30 cellular contexts compared by ENCODE assay signal in genomic region chr4:27518876-27519275, GRCh38.
"Had no signal": no experiment of that assay in that cellular context is flagged by ENCODE, and none has a peak within 500 bp of the region (broad histone marks: within the 10 kb centered on the region; RNA-seq: fewer than 3 reads in every experiment).

No MANE protein-coding gene starts in this region.

- H3K27me3 Mint-ChIP-seq: activated B cell treated with CpG ODN at 0.5 μM for 24 hours; activated CD4-positive, alpha-beta memory T cell treated with anti-CD3 and anti-CD28 coated beads, Interleukin-2, amount 10 ng/mL, durations not matched to agents 7 days and 5 days; activated CD4-positive, alpha-beta T cell treated with anti-CD3 and anti-CD28 coated beads, Interleukin-2, amount 10 ng/mL, durations not matched to agents 7 days and 5 days; activated CD8-positive, alpha-beta memory T cell treated with anti-CD3 and anti-CD28 coated beads, Interleukin-2, amount 10 ng/mL, durations not matched to agents 7 days and 5 days; activated naive CD8-positive, alpha-beta T cell treated with anti-CD3 and anti-CD28 coated beads for 36 hours; activated T-cell treated with anti-CD3 and anti-CD28 coated beads, Interleukin-2, amount 50 U/mL, for 24 hours had no signal

- DNase-seq: activated B cell treated with CpG ODN at 0.5 μM for 24 hours; activated CD4-positive, alpha-beta memory T cell treated with anti-CD3 and anti-CD28 coated beads, Interleukin-2, amount 10 ng/mL, durations not matched to agents 7 days and 5 days; activated CD4-positive, alpha-beta T cell treated with anti-CD3 and anti-CD28 coated beads for 48 hours; activated CD4-positive, alpha-beta T cell treated with anti-CD3 and anti-CD28 coated beads, Interleukin-2, amount 10 ng/mL, durations not matched to agents 7 days and 5 days; activated CD4-positive, alpha-beta T cell treated with anti-CD3 and anti-CD28 coated beads, Interleukin-2, amount 50 U/mL, for 48 hours; activated CD4-positive, CD25-positive, alpha-beta regulatory T cell treated with anti-CD3 and anti-CD28 coated beads, Interleukin-2, amount 50 U/mL, for 72 hours; activated CD8-positive, alpha-beta memory T cell treated with anti-CD3 and anti-CD28 coated beads for 24 hours; activated CD8-positive, alpha-beta memory T cell treated with anti-CD3 and anti-CD28 coated beads, Interleukin-2, amount 10 ng/mL, durations not matched to agents 7 days and 5 days; activated CD8-positive, alpha-beta memory T cell treated with anti-CD3 and anti-CD28 coated beads, Interleukin-2, amount 50 U/mL, for 48 hours; activated CD8-positive, alpha-beta T cell treated with anti-CD3 and anti-CD28 coated beads, Interleukin-2, amount 10 ng/mL, durations not matched to agents 7 days and 5 days; activated effector memory CD4-positive, alpha-beta T cell treated with Interleukin-2 at 50 U/mL for 16 hours; activated gamma-delta T cell; activated naive CD4-positive, alpha-beta T cell treated with anti-CD3 and anti-CD28 coated beads, Interleukin-2, amount 50 U/mL, for 16 hours; activated naive CD4-positive, alpha-beta T cell treated with Interleukin-2 at 50 U/mL for 16 hours; activated naive CD8-positive, alpha-beta T cell treated with anti-CD3 and anti-CD28 coated beads for 36 hours; activated T-cell treated with anti-CD3 and anti-CD28 coated beads, Interleukin-2, amount 50 U/mL, for 24 hours; activated T-cell treated with anti-CD3 and anti-CD28 coated beads, Interleukin-2, amount 50 U/mL, for 48 hours; adrenal gland; amniotic stem cell; aorta; body of pancreas; brain microvascular endothelial cell; central memory CD4-positive, alpha-beta T cell; T-helper 1 cell; T-helper 2 cell; T-helper 9 cell had no signal

- H3K4me3 Mint-ChIP-seq: activated B cell treated with CpG ODN at 0.5 μM for 24 hours; activated CD4-positive, alpha-beta memory T cell treated with anti-CD3 and anti-CD28 coated beads, Interleukin-2, amount 10 ng/mL, durations not matched to agents 7 days and 5 days; activated CD4-positive, alpha-beta T cell treated with anti-CD3 and anti-CD28 coated beads, Interleukin-2, amount 10 ng/mL, durations not matched to agents 7 days and 5 days; activated CD8-positive, alpha-beta memory T cell treated with anti-CD3 and anti-CD28 coated beads, Interleukin-2, amount 10 ng/mL, durations not matched to agents 7 days and 5 days; activated CD8-positive, alpha-beta T cell treated with anti-CD3 and anti-CD28 coated beads, Interleukin-2, amount 10 ng/mL, durations not matched to agents 7 days and 5 days; activated naive CD8-positive, alpha-beta T cell treated with anti-CD3 and anti-CD28 coated beads for 36 hours; activated T-cell treated with anti-CD3 and anti-CD28 coated beads, Interleukin-2, amount 50 U/mL, for 24 hours; T-helper 1 cell treated with Interleukin-12 subunit alpha and Interleukin-12 subunit beta and Interleukin-4 antibody, amounts not matched to agents 30 μg/mL and 1 μg/mL, for 36 hours; T-helper 2 cell treated with Interferon-gamma antibody and Interleukin-4, amounts not matched to agents 5 μg/mL and 100 μg/mL, for 36 hours had no signal

- ATAC-seq: activated CD8-positive, alpha-beta memory T cell treated with anti-CD3 and anti-CD28 coated beads, Interleukin-2, amount 10 ng/mL, durations not matched to agents 7 days and 5 days; activated CD8-positive, alpha-beta T cell treated with anti-CD3 and anti-CD28 coated beads, Interleukin-2, amount 10 ng/mL, durations not matched to agents 7 days and 5 days; activated naive CD4-positive, alpha-beta T cell treated with anti-CD3 and anti-CD28 coated beads, Interleukin-2, amount 50 U/mL, for 72 hours; body of pancreas had no signal

- H3K27ac Mint-ChIP-seq: activated B cell treated with CpG ODN at 0.5 μM for 24 hours; activated CD4-positive, alpha-beta memory T cell treated with anti-CD3 and anti-CD28 coated beads, Interleukin-2, amount 10 ng/mL, durations not matched to agents 7 days and 5 days; activated CD4-positive, alpha-beta T cell treated with anti-CD3 and anti-CD28 coated beads, Interleukin-2, amount 10 ng/mL, durations not matched to agents 7 days and 5 days; activated CD8-positive, alpha-beta memory T cell treated with anti-CD3 and anti-CD28 coated beads, Interleukin-2, amount 10 ng/mL, durations not matched to agents 7 days and 5 days; activated CD8-positive, alpha-beta T cell treated with anti-CD3 and anti-CD28 coated beads, Interleukin-2, amount 10 ng/mL, durations not matched to agents 7 days and 5 days; activated naive CD4-positive, alpha-beta T cell treated with anti-CD3 and anti-CD28 coated beads, Interleukin-2, amount 50 U/mL, for 72 hours; activated naive CD8-positive, alpha-beta T cell treated with anti-CD3 and anti-CD28 coated beads for 36 hours; activated T-cell treated with anti-CD3 and anti-CD28 coated beads, Interleukin-2, amount 50 U/mL, for 24 hours; activated T-helper 2 cell treated with anti-CD3 and anti-CD28 coated beads, Interferon-gamma antibody, Interleukin-2, Interleukin-4, amounts not matched to agents 10 μg/mL and 5 μg/mL and 100 μg/mL, durations not matched to agents 14 hours and 24 hours and 36 hours; T-helper 1 cell treated with Interleukin-12 subunit alpha and Interleukin-12 subunit beta and Interleukin-4 antibody, amounts not matched to agents 30 μg/mL and 1 μg/mL, for 36 hours; T-helper 2 cell treated with Interferon-gamma antibody and Interleukin-4, amounts not matched to agents 5 μg/mL and 100 μg/mL, for 36 hours had no signal

- H3K4me1 Mint-ChIP-seq: activated B cell treated with CpG ODN at 0.5 μM for 24 hours; activated CD4-positive, alpha-beta memory T cell treated with anti-CD3 and anti-CD28 coated beads, Interleukin-2, amount 10 ng/mL, durations not matched to agents 7 days and 5 days; activated CD4-positive, alpha-beta T cell treated with anti-CD3 and anti-CD28 coated beads, Interleukin-2, amount 10 ng/mL, durations not matched to agents 7 days and 5 days; activated CD8-positive, alpha-beta memory T cell treated with anti-CD3 and anti-CD28 coated beads, Interleukin-2, amount 10 ng/mL, durations not matched to agents 7 days and 5 days; activated naive CD8-positive, alpha-beta T cell treated with anti-CD3 and anti-CD28 coated beads for 36 hours had no signal

- H3K36me3 Mint-ChIP-seq: activated CD8-positive, alpha-beta memory T cell treated with anti-CD3 and anti-CD28 coated beads, Interleukin-2, amount 10 ng/mL, durations not matched to agents 7 days and 5 days; activated naive CD4-positive, alpha-beta T cell treated with anti-CD3 and anti-CD28 coated beads, Interleukin-2, amount 50 U/mL, for 72 hours; activated naive CD8-positive, alpha-beta T cell treated with anti-CD3 and anti-CD28 coated beads for 36 hours had no signal

- H3K9me3 Mint-ChIP-seq: activated CD4-positive, alpha-beta T cell treated with anti-CD3 and anti-CD28 coated beads, Interleukin-2, amount 10 ng/mL, durations not matched to agents 7 days and 5 days; activated naive CD8-positive, alpha-beta T cell treated with anti-CD3 and anti-CD28 coated beads for 36 hours had no signal
